Comparison of ENCODE assay signal across 17 cellular contexts in genomic region chr2:186772579-186772978, GRCh38.
"Had no signal": no experiment of that assay in that cellular context is flagged by ENCODE, and none has a peak within 500 bp of the region (broad histone marks: within the 10 kb centered on the region; RNA-seq: fewer than 3 reads in every experiment).

No MANE protein-coding gene starts in this region.

- H3K4me3 Mint-ChIP-seq: activated naive CD4-positive, alpha-beta T cell treated with anti-CD3 and anti-CD28 coated beads, Interleukin-2, amount 50 U/mL, for 24 hours; central memory CD8-positive, alpha-beta T cell; neural crest cell had no signal

- H3K27ac ChIP-seq: ascending aorta, coronary artery, gastroesophageal sphincter, heart left ventricle, left ventricle myocardium inferior, prostate gland, right atrium auricular region, thyroid gland had no signal

- ATAC-seq: gastroesophageal sphincter, heart left ventricle had no signal

- H3K4me3 ChIP-seq: ascending aorta, coronary artery, gastroesophageal sphincter, heart left ventricle, left ventricle myocardium inferior, prostate gland, right atrium auricular region, thyroid gland had no signal

- H3K27me3 ChIP-seq: ascending aorta, gastroesophageal sphincter, heart left ventricle, right atrium auricular region, thyroid gland had no signal

- H3K36me3 Mint-ChIP-seq: activated naive CD4-positive, alpha-beta T cell treated with anti-CD3 and anti-CD28 coated beads, Interleukin-2, amount 50 U/mL, for 24 hours had no signal

- H3K9me3 Mint-ChIP-seq: neural crest cell had no signal

- H3K9me3 ChIP-seq: prostate gland, thyroid gland had no signal

- H3K4me1 ChIP-seq: ascending aorta, gastroesophageal sphincter, heart left ventricle, left ventricle myocardium inferior, prostate gland, right atrium auricular region, thyroid gland had no signal

- H3K36me3 ChIP-seq: ascending aorta, gastroesophageal sphincter, heart left ventricle, left ventricle myocardium inferior, prostate gland, right atrium auricular region, thyroid gland had no signal

- H3K4me1 Mint-ChIP-seq: activated naive CD4-positive, alpha-beta T cell treated with anti-CD3 and anti-CD28 coated beads, Interleukin-2, amount 50 U/mL, for 24 hours; central memory CD8-positive, alpha-beta T cell; neural crest cell had no signal

- H3K27ac Mint-ChIP-seq: activated naive CD4-positive, alpha-beta T cell treated with anti-CD3 and anti-CD28 coated beads, Interleukin-2, amount 50 U/mL, for 24 hours had no signal

- DNase-seq: activated CD4-positive, alpha-beta T cell treated with anti-CD3 and anti-CD28 coated beads, Interleukin-2, amount 50 U/mL, for 4 hours; activated gamma-delta T cell; effector CD4-positive, alpha-beta T cell; heart left ventricle; left ventricle myocardium inferior; stimulated activated CD4-positive, alpha-beta T cell treated with anti-CD3 and anti-CD28 coated beads, Interleukin-12 subunit alpha, Interleukin-12 subunit beta, amount 100 ng/mL, for 4 hours; stimulated activated CD4-positive, alpha-beta T cell treated with anti-CD3 and anti-CD28 coated beads, Interleukin-1b, Interleukin-23, amount 100 ng/mL, for 48 hours; stimulated activated CD8-positive, alpha-beta memory T cell treated with anti-CD3 and anti-CD28 coated beads, Interleukin-4, amount 100 ng/mL, for 48 hours; thyroid gland had no signal
